In genomic region chr1:35505911-35506798, GRCh38 we compare ENCODE assay signal across 8 cellular contexts. TPM values are rescaled to one million over a fixed set of nuclear protein-coding genes. Genes with fewer than 3 reads are reported as not detected.
DNase-seq lines count a peak whose midpoint lies in the region; ATAC-seq and TF ChIP-seq lines count a peak whose summit lies in the region.

No MANE protein-coding gene starts in this region.

- H3K4me1 Mint-ChIP-seq in activated T-cell treated with anti-CD3 and anti-CD28 coated beads, Interleukin-2, amount 50 U/mL, for 24 hours (ENCODE audit: low read depth) = peaks cover 68% of the 10 kb centered on the region

- TF ChIP-seq POLR2A in stomach (IDR thresholded peaks at IDR 0.05) (no peak), tibial nerve (IDR thresholded peaks at IDR 0.05) (no peak)

- DNase-seq in CD1c-positive myeloid dendritic cell (ENCODE audit: extremely low spot score) (peak; percentile 3), NAMALWA (ENCODE audit: low spot score) (peak; percentile 53), foreskin melanocyte (peak; percentile 20), stomach (peak; percentile 43), D341Med (ENCODE audit: low spot score) (no peak), tibial nerve (ENCODE audit: low spot score in 2 of 2) (no peak)
- peak; percentile 42 for DNase-seq in activated T-cell treated with anti-CD3 and anti-CD28 coated beads, Interleukin-2, amount 50 U/mL, for 24 hours

- H3K36me3 ChIP-seq in stomach = peaks cover 0 to 18% (median 14%) of the 10 kb centered on the region in 4 donors
- H3K36me3 ChIP-seq in tibial nerve = peaks cover 0 to 4% (median 0%) of the 10 kb centered on the region in 3 donors

- ATAC-seq in GM19351 (IDR thresholded peaks at IDR 0.05; ENCODE audit: unreplicated experiment) = peak; percentile 65

- H3K4me3 Mint-ChIP-seq in activated T-cell treated with anti-CD3 and anti-CD28 coated beads, Interleukin-2, amount 50 U/mL, for 24 hours = peak overlapping the region; percentile 45

- intact Hi-C loops in stomach (cut with DNase I; ENCODE audit: low total_unique reads) = no loop called here

- peaks cover 23% of the 10 kb centered on the region for H3K36me3 Mint-ChIP-seq in activated T-cell treated with anti-CD3 and anti-CD28 coated beads, Interleukin-2, amount 50 U/mL, for 24 hours (ENCODE audit: low read depth)

- TF ChIP-seq EP300 in stomach (IDR thresholded peaks at IDR 0.05) (no peak), tibial nerve (IDR thresholded peaks at IDR 0.05) (no peak)

- no peak for TF ChIP-seq CTCF in stomach (IDR thresholded peaks at IDR 0.05)
- TF ChIP-seq CTCF in tibial nerve (IDR thresholded peaks at IDR 0.05) = no peak

- no peaks in the 10 kb centered on the region for H3K9me3 ChIP-seq in stomach
- H3K9me3 ChIP-seq in tibial nerve = no peaks in the 10 kb centered on the region

- peak overlapping the region in 3 of 5 donors; percentile 9 to 57 (median 47) for H3K27ac ChIP-seq in stomach
- H3K27ac ChIP-seq in tibial nerve = peak overlapping the region in 2 of 4 donors; percentile 8 to 40

- peaks cover 17 to 50% (median 38%) of the 10 kb centered on the region in 4 donors for H3K4me1 ChIP-seq in stomach
- peaks cover 0 to 51% (median 18%) of the 10 kb centered on the region in 4 donors for H3K4me1 ChIP-seq in tibial nerve

- H3K4me3 ChIP-seq in stomach (no peak overlapping the region), tibial nerve (no peak overlapping the region)

- H3K27me3 ChIP-seq in stomach (no peaks in the 10 kb centered on the region), tibial nerve (no peaks in the 10 kb centered on the region)

- peak overlapping the region; percentile 90 for H3K27ac Mint-ChIP-seq in activated T-cell treated with anti-CD3 and anti-CD28 coated beads, Interleukin-2, amount 50 U/mL, for 24 hours

- 65 to 70% (median 69%) methylated on average over 4 of the region's 4 CpGs for WGBS in stomach, 5 donors
- 71 to 87% methylated on average over 4 of the region's 4 CpGs for WGBS in tibial nerve, 2 donors

- H3K9me3 Mint-ChIP-seq in activated T-cell treated with anti-CD3 and anti-CD28 coated beads, Interleukin-2, amount 50 U/mL, for 24 hours = no peaks in the 10 kb centered on the region

- H3K27me3 Mint-ChIP-seq in activated T-cell treated with anti-CD3 and anti-CD28 coated beads, Interleukin-2, amount 50 U/mL, for 24 hours = no peaks in the 10 kb centered on the region

RNA-seq across cellular contexts. Expression of gene KIAA0319L, which starts 51.0 kb away (rescaled TPM):
- total RNA-seq in stomach (100 to 1,000 TPM in 2 of 5 donors, 10 to 100 TPM in 3; 26.3 to 146 (median 92.0) TPM), tibial nerve (100 to 1,000 TPM in 1 of 4 donors, 10 to 100 TPM in 3; 57.0 to 115 (median 70.7) TPM)
- polyA plus RNA-seq in stomach = 10 to 100 TPM; 13.1 to 14.9 (median 14.4) TPM

RNA-seq across cellular contexts. Expression of gene NCDN, which starts 51.4 kb away (rescaled TPM):
- total RNA-seq in stomach (10 to 100 TPM in 4 of 5 donors, 1 to 10 TPM in 1; 7.0 to 92.9 (median 39.7) TPM), tibial nerve (10 to 100 TPM; 25.9 to 36.9 (median 29.3) TPM)
- 1 to 10 TPM; 5.3 to 10.0 (median 7.0) TPM for polyA plus RNA-seq in stomach

Comparison
In these comparisons a context has a peak if more than half of its experiments do, and no peak if none do; other contexts are left out.
1. DNase-seq: peak in CD1c-positive myeloid dendritic cell (single experiment), NAMALWA (single experiment), activated T-cell treated with anti-CD3 and anti-CD28 coated beads, Interleukin-2, amount 50 U/mL, for 24 hours (single experiment), foreskin melanocyte (single experiment) and stomach (single experiment); none in D341Med (single experiment) and tibial nerve (0 of 2).